In genomic region chr7:30789334-30789711, GRCh38 we compare ENCODE assay signal across 12 cellular contexts. TPM values are rescaled to one million over a fixed set of nuclear protein-coding genes. Genes with fewer than 3 reads are reported as not detected.
DNase-seq lines count a peak whose midpoint lies in the region; ATAC-seq, FAIRE-seq and TF ChIP-seq lines count a peak whose summit lies in the region.
"Had no signal": no experiment of that assay in that cellular context is flagged by ENCODE, and none has a peak within 500 bp of the region (broad histone marks: within the 10 kb centered on the region; RNA-seq: fewer than 3 reads in every experiment).

No MANE protein-coding gene starts in this region.

- peak overlapping the region in 1 of 2 experiments; percentile 92 for H2BK12ac ChIP-seq in mesenchymal stem cell (ENCODE audit: low read length in 2 of 2)

- H3K9me1 ChIP-seq in endothelial cell of umbilical vein (replicated peaks; ENCODE audit: control insufficient read depth, extremely low read depth, insufficient read depth, low read length), result no peaks in the 10 kb centered on the region

- no peaks in the 10 kb centered on the region for H4K20me1 ChIP-seq in endothelial cell of umbilical vein (replicated peaks; ENCODE audit: control insufficient read depth, extremely low read depth, insufficient read depth, low read length)

- H3K4me1 ChIP-seq in endothelial cell of umbilical vein (ENCODE audit: control insufficient read depth, extremely low read depth, insufficient read depth, low read length) (peaks cover 10% of the 10 kb centered on the region), mesenchymal stem cell (ENCODE audit: control insufficient read depth, insufficient read depth, low read depth, low read length) (peaks cover 27% of the 10 kb centered on the region)
- H3K4me1 ChIP-seq: spleen had no signal

- H3K36me3 ChIP-seq in endothelial cell of umbilical vein (ENCODE audit: control insufficient read depth in 2 of 2, extremely low read depth in 1 of 2, insufficient read depth in 2 of 2, low read length in 2 of 2) (peaks cover 0 to 7% of the 10 kb centered on the region in 2 experiments), mesenchymal stem cell (ENCODE audit: control insufficient read depth in 1 of 2, insufficient read depth in 2 of 2, low read depth in 1 of 2, low read length in 2 of 2) (peaks cover 32 to 57% of the 10 kb centered on the region in 2 experiments)

- TF ChIP-seq POLR2A in NB4 (IDR thresholded peaks at IDR 0.05; ENCODE audit: extremely low read depth, insufficient read length) (no peak), endothelial cell of umbilical vein (IDR thresholded peaks at IDR 0.05; ENCODE audit: low read depth, low read length) (no peak)

- no peaks in the 10 kb centered on the region for H3K27me3 ChIP-seq in endothelial cell of umbilical vein (ENCODE audit: control insufficient read depth in 2 of 2, insufficient read depth in 2 of 2, low read length in 2 of 2)
- H3K27me3 ChIP-seq in mesenchymal stem cell (ENCODE audit: control insufficient read depth in 1 of 2, insufficient read depth in 1 of 2, low read length in 2 of 2), result no peaks in the 10 kb centered on the region
- H3K27me3 ChIP-seq: spleen had no signal

- H3K79me2 ChIP-seq in endothelial cell of umbilical vein (ENCODE audit: control insufficient read depth, insufficient read depth, low read length), result no peaks in the 10 kb centered on the region

- POLR2A ChIA-PET in endothelial cell of umbilical vein (lab: Charles Lee), result no interaction called here

- H3K9me3 ChIP-seq in endothelial cell of umbilical vein (replicated peaks; ENCODE audit: control insufficient read depth, insufficient read depth, low read length) (no peaks in the 10 kb centered on the region), mesenchymal stem cell (ENCODE audit: control insufficient read depth, low read length) (no peaks in the 10 kb centered on the region)
- H3K9me3 ChIP-seq: spleen had no signal

- WGBS in mesenchymal stem cell, result 36% methylated on average over 2 of the region's 3 CpGs

- H4K8ac ChIP-seq in mesenchymal stem cell (ENCODE audit: low read length), result no peak overlapping the region

- no peak overlapping the region for H2BK120ac ChIP-seq in mesenchymal stem cell (ENCODE audit: low read depth, low read length)

- H4K91ac ChIP-seq in mesenchymal stem cell (ENCODE audit: low read length), result no peak overlapping the region

- H2BK15ac ChIP-seq in mesenchymal stem cell (ENCODE audit: low read depth, poor library complexity, severe bottlenecking), result peak overlapping the region; percentile 13

- H3K18ac ChIP-seq in mesenchymal stem cell (ENCODE audit: low read depth in 1 of 2, low read length in 2 of 2), result peak overlapping the region in 1 of 2 experiments; percentile 38

- no TSS peak for BruUV-seq in endothelial cell of umbilical vein (replicated peaks; lab: Mats Ljungman, UMichigan)

- dilution Hi-C loops in endothelial cell of umbilical vein (cut with MboI; ENCODE audit: extremely low pct_ligation_motif_present, low sequenced_read_pairs), result no loop called here

- TF ChIP-seq CTCF in AG10803 (conservative IDR thresholded peaks at IDR 0.05; ENCODE audit: low read length) (no peak), NB4 (IDR thresholded peaks at IDR 0.05; ENCODE audit: low read depth, low read length) (no peak), endothelial cell of umbilical vein (IDR thresholded peaks at IDR 0.05; ENCODE audit: extremely low read depth in 1 of 2, insufficient read depth in 1 of 2, low read depth in 1 of 2, low read length in 2 of 2) (no peak)

- no peak overlapping the region for H2BK5ac ChIP-seq in mesenchymal stem cell (ENCODE audit: low read depth, low read length, poor library complexity, severe bottlenecking)

- H3K4me2 ChIP-seq in endothelial cell of umbilical vein (ENCODE audit: insufficient read depth, low read length) (peak overlapping the region; percentile 23), mesenchymal stem cell (ENCODE audit: low read length, poor library complexity, severe bottlenecking) (no peak overlapping the region)

- FAIRE-seq in endothelial cell of umbilical vein (lab: Jason Lieb, UNC), result peak; percentile 79

- no peak overlapping the region for H3K9ac ChIP-seq in endothelial cell of umbilical vein (replicated peaks; ENCODE audit: extremely low read depth, insufficient read depth, low read length)
- H3K9ac ChIP-seq in mesenchymal stem cell (ENCODE audit: low read length), result peak overlapping the region; percentile 71

- CTCF ChIA-PET in endothelial cell of umbilical vein (lab: Charles Lee), result interaction anchor here (0.9 to 1.4 kb wide), 2 partner anchors 9 to 49 kb away, joined by 3 to 4 read pairs; no protein-coding TSS in a partner anchor

- DNase-seq in AG10803 (ENCODE audit: low read depth) (peak; percentile 87), NB4 (ENCODE audit: low read depth) (peak; percentile 65), endothelial cell of umbilical vein (ENCODE audit: low read depth, low spot score) (peak; percentile 69), mesenchymal stem cell (peak; percentile 93), T-helper 9 cell (no peak), hippocampal formation (lab: John Stamatoyannopoulos, UW) (no peak)
- DNase-seq: activated B cell treated with CpG ODN at 0.5 μM for 24 hours; activated effector memory CD4-positive, alpha-beta T cell treated with Interleukin-2 at 50 U/mL for 16 hours; CD4-positive, CD25-positive, alpha-beta regulatory T cell; spleen had no signal

- H3K4me3 ChIP-seq in AG10803 (ENCODE audit: low read length) (no peak overlapping the region), NB4 (ENCODE audit: low read depth, low read length) (no peak overlapping the region), endothelial cell of umbilical vein (replicated peaks in 1 of 3; ENCODE audit: insufficient read depth in 1 of 3, low read depth in 1 of 3, low read length in 3 of 3) (no peak overlapping the region), mesenchymal stem cell (ENCODE audit: insufficient read depth in 1 of 2, low read depth in 1 of 2, low read length in 2 of 2) (peak overlapping the region in 1 of 2 experiments; percentile 13)
- H3K4me3 ChIP-seq: spleen had no signal

- no peak overlapping the region for H2AFZ ChIP-seq in endothelial cell of umbilical vein (ENCODE audit: low read depth, low read length)
- no peak overlapping the region for H2AFZ ChIP-seq in mesenchymal stem cell (ENCODE audit: low read depth, low read length)

- peak overlapping the region; percentile 69 for H2AK5ac ChIP-seq in mesenchymal stem cell (ENCODE audit: low read length, severe bottlenecking)

- H3K79me1 ChIP-seq in mesenchymal stem cell (replicated peaks; ENCODE audit: low read length, poor library complexity, severe bottlenecking), result peaks cover 31% of the 10 kb centered on the region

- ATAC-seq in GM21381 (IDR thresholded peaks at IDR 0.05; ENCODE audit: unreplicated experiment), result no peak
- ATAC-seq in HG03135 (IDR thresholded peaks at IDR 0.05; ENCODE audit: unreplicated experiment), result no peak

- no peak overlapping the region for H3K27ac ChIP-seq in endothelial cell of umbilical vein (ENCODE audit: insufficient read depth, low read depth, low read length)
- H3K27ac ChIP-seq in mesenchymal stem cell (ENCODE audit: low read length, poor library complexity, severe bottlenecking), result peak overlapping the region; percentile 54
- H3K27ac ChIP-seq: spleen had no signal

- no peak overlapping the region for H3K23ac ChIP-seq in mesenchymal stem cell (ENCODE audit: low read length in 2 of 2)

- no peak overlapping the region for H3K14ac ChIP-seq in mesenchymal stem cell (ENCODE audit: low read length in 2 of 2)

- intact Hi-C loops in endothelial cell of umbilical vein (cut with micrococcal nuclease), result no loop called here

- H3K4ac ChIP-seq in mesenchymal stem cell (ENCODE audit: low read depth in 1 of 2, low read length in 2 of 2), result no peak overlapping the region

TF ChIP-seq in endothelial cell of umbilical vein, 7 proteins besides CTCF, POLR2A, EP300 and RAD21:
- TF ChIP-seq FOS (IDR thresholded peaks at IDR 0.05; ENCODE audit: borderline replicate concordance, insufficient read depth, low read length) (peak; percentile 55), JUN (IDR thresholded peaks at IDR 0.05; ENCODE audit: borderline replicate concordance, insufficient read depth, insufficient read length, low read depth) (peak; percentile 42), MYC (IDR thresholded peaks at IDR 0.05; ENCODE audit: low read depth, low read length) (no peak), GATA2 (IDR thresholded peaks at IDR 0.05; ENCODE audit: insufficient read depth, insufficient read length, low read depth, low read length) (no peak), POLR2AphosphoS5 (IDR thresholded peaks at IDR 0.05; ENCODE audit: insufficient read depth, low read depth, low read length) (no peak), MAX (IDR thresholded peaks at IDR 0.05; ENCODE audit: insufficient read depth, insufficient read length) (no peak), EZH2 (IDR thresholded peaks at IDR 0.05; ENCODE audit: borderline replicate concordance, low read depth, low read length, severe bottlenecking) (no peak)

RNA-seq across cellular contexts. Expression of gene MINDY4, which starts 18.1 kb away (rescaled TPM):
- 4.7 and 5.2 TPM in 2 replicates for total RNA-seq in endothelial cell of umbilical vein
- polyA plus RNA-seq in endothelial cell of umbilical vein, result 2.2 and 2.3 TPM in 2 replicates
- polyA plus RNA-seq in endothelial cell of umbilical vein (2011; cell fraction: cytosol; rRNA removed), result 1.5 and 1.9 TPM in 2 replicates
- polyA plus RNA-seq in endothelial cell of umbilical vein (2011; cell fraction: nucleus; rRNA removed), result 8.1 TPM in 2 replicates
- 2.3 and 2.4 TPM in 2 replicates for polyA plus RNA-seq in endothelial cell of umbilical vein (2012)
- 2.7 and 4.2 TPM in 2 replicates for polyA minus RNA-seq in endothelial cell of umbilical vein
- polyA minus RNA-seq in endothelial cell of umbilical vein (2011; cell fraction: cytosol; rRNA and poly(A)+ RNA removed), result not detected
- 6.9 and 7.8 TPM in 2 replicates for polyA minus RNA-seq in endothelial cell of umbilical vein (2011; cell fraction: nucleus; rRNA and poly(A)+ RNA removed)
- 2.6 TPM for polyA plus RNA-seq in mesenchymal stem cell (2013, experiment 1 of 2)
- polyA plus RNA-seq in mesenchymal stem cell (2013, experiment 2 of 2), result 2.8 TPM

RNA-seq across cellular contexts. Expression of gene INMT, which starts 37.4 kb away (rescaled TPM):
- not detected in 2 replicates for total RNA-seq in endothelial cell of umbilical vein
- polyA plus RNA-seq in endothelial cell of umbilical vein, result not detected in 2 replicates
- not detected in 2 replicates for polyA plus RNA-seq in endothelial cell of umbilical vein (2011; cell fraction: cytosol; rRNA removed)
- not detected in 2 replicates for polyA plus RNA-seq in endothelial cell of umbilical vein (2011; cell fraction: nucleus; rRNA removed)
- not detected in 2 replicates for polyA plus RNA-seq in endothelial cell of umbilical vein (2012)
- polyA minus RNA-seq in endothelial cell of umbilical vein, result 0.19 TPM in 1 of 2 replicates, not detected in the other
- polyA minus RNA-seq in endothelial cell of umbilical vein (2011; cell fraction: cytosol; rRNA and poly(A)+ RNA removed), result not detected
- not detected in 2 replicates for polyA minus RNA-seq in endothelial cell of umbilical vein (2011; cell fraction: nucleus; rRNA and poly(A)+ RNA removed)
- polyA plus RNA-seq in mesenchymal stem cell (2013, experiment 1 of 2), result 7.5 TPM
- polyA plus RNA-seq in mesenchymal stem cell (2013, experiment 2 of 2), result 7.5 TPM
- total RNA-seq: CD4-positive, CD25-positive, alpha-beta regulatory T cell had no signal

Comparison
In these comparisons a context has a peak if more than half of its experiments do, and no peak if none do; other contexts are left out.
1. DNase-seq: peak in AG10803 (single experiment), NB4 (single experiment), endothelial cell of umbilical vein (single experiment) and mesenchymal stem cell (single experiment); none in T-helper 9 cell (single experiment) and hippocampal formation (0 of 2).